ENCODE assay signal across 8 cellular contexts in the genomic region with DNA sequence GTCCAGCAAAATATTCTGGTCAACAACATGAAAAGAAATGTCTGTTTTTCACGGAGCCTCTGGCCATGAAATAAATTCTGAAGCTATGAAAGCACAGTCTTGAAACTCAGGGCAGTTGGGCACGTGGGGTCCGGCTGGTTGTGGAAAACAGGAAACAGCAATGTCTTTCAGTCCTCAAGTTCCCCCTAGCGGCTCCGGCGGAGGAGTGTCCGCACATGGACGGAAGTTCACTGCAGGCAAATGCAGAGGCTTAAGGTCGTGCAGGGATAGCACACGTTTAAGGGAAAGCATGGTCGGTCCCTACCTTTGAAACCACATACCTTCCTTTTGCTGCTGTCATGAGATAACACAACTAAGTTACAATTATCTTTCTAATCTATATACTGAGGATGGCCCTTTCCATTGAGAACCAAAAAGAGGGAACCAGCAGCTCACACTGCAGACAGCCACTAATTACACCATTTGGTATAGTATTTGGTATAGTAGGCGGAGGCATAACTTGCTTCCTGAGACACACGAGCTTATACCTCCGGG. TPM values are rescaled to one million over a fixed set of nuclear protein-coding genes. Genes with fewer than 3 reads are reported as not detected.
DNase-seq lines count a peak whose midpoint lies in the region; ATAC-seq, FAIRE-seq and TF ChIP-seq lines count a peak whose summit lies in the region.

No MANE protein-coding gene starts in this region.

- no peaks in the 10 kb centered on the region for H3K36me3 Mint-ChIP-seq in activated CD4-positive, alpha-beta T cell treated with anti-CD3 and anti-CD28 coated beads for 36 hours (ENCODE audit: low read depth)

- H3K4me3 Mint-ChIP-seq in activated CD4-positive, alpha-beta T cell treated with anti-CD3 and anti-CD28 coated beads for 36 hours, result no peak overlapping the region

- no peaks in the 10 kb centered on the region for H3K9me3 ChIP-seq in HepG2 (ENCODE audit: low read length)

- peaks cover 13% of the 10 kb centered on the region for H3K4me1 ChIP-seq in HepG2 (ENCODE audit: insufficient read depth, low read length)

- TF ChIP-seq RAD21 in HepG2 (CRISPR knock-in tag; IDR thresholded peaks at IDR 0.05), result peak; percentile 98

- BruUV-seq in HepG2 (replicated peaks; lab: Mats Ljungman, UMichigan), result no TSS peak

- no peaks in the 10 kb centered on the region for H3K9me3 Mint-ChIP-seq in activated CD4-positive, alpha-beta T cell treated with anti-CD3 and anti-CD28 coated beads for 36 hours (ENCODE audit: low read depth)

- POLR2A ChIA-PET in BJ (lab: Charles Lee), result no interaction called here
- POLR2A ChIA-PET in activated CD4-positive, alpha-beta T cell treated with anti-CD3 and anti-CD28 coated beads for 36 hours (lab: Charles Lee), result interaction anchor here (0.5 kb wide), 1 partner anchor 54 kb away, joined by 4 read pairs; no protein-coding TSS in a partner anchor
- POLR2A ChIA-PET in HepG2 (lab: Yijun Ruan, JAX), result no interaction called here

- no peaks in the 10 kb centered on the region for H3K79me2 ChIP-seq in HepG2 (ENCODE audit: insufficient read depth, low read length)

- H3K9ac ChIP-seq in HepG2 (ENCODE audit: insufficient read depth, low read depth, low read length), result no peak overlapping the region

- peak; percentile 90 for TF ChIP-seq CTCF in BJ (IDR thresholded peaks at IDR 0.05; ENCODE audit: insufficient read depth, low read depth, low read length)
- TF ChIP-seq CTCF in choroid plexus epithelial cell (conservative IDR thresholded peaks at IDR 0.05; ENCODE audit: low read depth, low read length), result peak; percentile 98
- TF ChIP-seq CTCF in HepG2 (CRISPR knock-in tag; IDR thresholded peaks at IDR 0.05), result peak; percentile 99

- no peaks in the 10 kb centered on the region for H3K27me3 Mint-ChIP-seq in activated CD4-positive, alpha-beta T cell treated with anti-CD3 and anti-CD28 coated beads for 36 hours

- peak; percentile 76 for ATAC-seq in GM19324 (IDR thresholded peaks at IDR 0.05; ENCODE audit: low FRiP score, unreplicated experiment)
- ATAC-seq in HG03442 (IDR thresholded peaks at IDR 0.05; ENCODE audit: unreplicated experiment), result peak; percentile 91
- peak; percentile 93 for ATAC-seq in activated CD4-positive, alpha-beta T cell treated with anti-CD3 and anti-CD28 coated beads for 36 hours
- ATAC-seq in HepG2, result peak; percentile 98

- 8% methylated on average over 14 of the region's 14 CpGs for WGBS in HepG2 (ENCODE audit: low lambda C conversion rate)

- DNase-seq in BJ (ENCODE audit: low read depth) (peak; percentile 38), NCI-H526 (lab: John Stamatoyannopoulos, UW) (peak; percentile 89 to 98), choroid plexus epithelial cell (ENCODE audit: low read depth) (peak; percentile 96), HepG2 (ENCODE audit: low spot score) (peak; percentile 88)
- peak; percentile 89 for DNase-seq in activated CD4-positive, alpha-beta T cell treated with anti-CD3 and anti-CD28 coated beads for 36 hours
- peak; percentile 46 to 58 (median 51) for DNase-seq in stimulated activated CD4-positive, alpha-beta T cell treated with anti-CD3 and anti-CD28 coated beads, TNF-alpha, amount 100 ng/mL, for 1 hour (ENCODE audit: low read depth in 3 of 3, low spot score in 1 of 3)

- peak overlapping the region; percentile 35 for H3K4me2 ChIP-seq in HepG2 (ENCODE audit: low read depth, low read length)

- peaks cover 54% of the 10 kb centered on the region for H3K4me1 Mint-ChIP-seq in activated CD4-positive, alpha-beta T cell treated with anti-CD3 and anti-CD28 coated beads for 36 hours

- TF ChIP-seq POLR2A in HepG2 (IDR thresholded peaks at IDR 0.05; ENCODE audit: insufficient read depth in 1 of 2, low read depth in 2 of 2, low read length in 2 of 2), result no peak

- H3K36me3 ChIP-seq in BJ (ENCODE audit: control insufficient read depth, insufficient read depth, low read length) (0 out of 2 replicates have a peak, but pooled peaks cover 2% of the 10 kb centered on the region), HepG2 (replicated peaks in 1 of 2; ENCODE audit: control insufficient read depth in 1 of 2, insufficient read depth in 2 of 2, low read length in 2 of 2) (peaks cover 1 to 4% of the 10 kb centered on the region in 2 experiments; a peak in 1 of 5 replicates)

- no peak overlapping the region for H3K27ac ChIP-seq in HepG2 (ENCODE audit: extremely low read length, insufficient read depth, low read length)

- H4K20me1 ChIP-seq in HepG2 (ENCODE audit: insufficient read depth, low read length), result no peaks in the 10 kb centered on the region

- no peaks in the 10 kb centered on the region for H3K27me3 ChIP-seq in BJ (ENCODE audit: control insufficient read depth, insufficient read depth, low read length)
- H3K27me3 ChIP-seq in HepG2 (ENCODE audit: control insufficient read depth in 1 of 2, insufficient read depth in 2 of 2, low read length in 2 of 2), result no peaks in the 10 kb centered on the region

- H2AFZ ChIP-seq in HepG2 (ENCODE audit: low read length), result no peak overlapping the region

- in situ Hi-C loops in HepG2 (cut with HindIII; ENCODE audit: extremely low pct_ligation_motif_present, low pct_unique_long_range_greater_than_20kb), result loop anchor here (5.0 to 25.0 kb wide), 2 partner anchors 223 to 608 kb away; no protein-coding TSS in a partner anchor

- H3K4me3 ChIP-seq in BJ (ENCODE audit: low read depth, low read length) (no peak overlapping the region), choroid plexus epithelial cell (ENCODE audit: low read depth, low read length) (no peak overlapping the region), HepG2 (replicated peaks in 1 of 3; ENCODE audit: insufficient read depth in 1 of 3, low read depth in 2 of 3, low read length in 3 of 3) (no peak overlapping the region)

- CTCF ChIA-PET in BJ (lab: Yijun Ruan, JAX), result interaction anchor here (0.6 to 4.3 kb wide), 50 partner anchors 9 to 613 kb away, joined by 3 to 84 read pairs (median 4); no protein-coding TSS in a partner anchor
- CTCF ChIA-PET in activated CD4-positive, alpha-beta T cell treated with anti-CD3 and anti-CD28 coated beads for 36 hours (lab: Charles Lee), result interaction anchor here (0.6 to 4.8 kb wide), 40 partner anchors 13 to 608 kb away, joined by 3 to 31 read pairs (median 4); a partner anchor contains a TSS
- CTCF ChIA-PET in HepG2 (lab: Yijun Ruan, JAX; ENCODE audit: low intra/inter-chr PET ratio, low total read pairs), result interaction anchor here (1.0 to 2.6 kb wide), 7 partner anchors 86 to 607 kb away, joined by 4 to 43 read pairs (median 5); no protein-coding TSS in a partner anchor

- H3K27ac Mint-ChIP-seq in activated CD4-positive, alpha-beta T cell treated with anti-CD3 and anti-CD28 coated beads for 36 hours, result peak overlapping the region; percentile 72

- TF ChIP-seq EP300 in HepG2 (IDR thresholded peaks at IDR 0.05; ENCODE audit: low read depth in 2 of 2, low read length in 2 of 2), result no peak
- no peak for TF ChIP-seq EP300 in HepG2 (CRISPR knock-in tag; IDR thresholded peaks at IDR 0.05; ENCODE audit: borderline replicate concordance)

- FAIRE-seq in HepG2 (lab: Jason Lieb, UNC), result peak; percentile 99

- intact Hi-C loops in activated CD4-positive, alpha-beta T cell treated with anti-CD3 and anti-CD28 coated beads for 36 hours (cut with DNase I, micrococcal nuclease), result loop anchor here (1.0 to 10.0 kb wide), 11 partner anchors 53 to 370 kb away; a partner anchor contains a TSS
- intact Hi-C loops in HepG2 (cut with micrococcal nuclease; ENCODE audit: unreplicated experiment), result loop anchor here (1.0 to 10.0 kb wide), 5 partner anchors 54 to 610 kb away; no protein-coding TSS in a partner anchor

TF ChIP-seq in HepG2, 621 proteins besides CTCF, POLR2A, EP300 and RAD21 (continues in another document):
- TF ChIP-seq, protein P1, sequence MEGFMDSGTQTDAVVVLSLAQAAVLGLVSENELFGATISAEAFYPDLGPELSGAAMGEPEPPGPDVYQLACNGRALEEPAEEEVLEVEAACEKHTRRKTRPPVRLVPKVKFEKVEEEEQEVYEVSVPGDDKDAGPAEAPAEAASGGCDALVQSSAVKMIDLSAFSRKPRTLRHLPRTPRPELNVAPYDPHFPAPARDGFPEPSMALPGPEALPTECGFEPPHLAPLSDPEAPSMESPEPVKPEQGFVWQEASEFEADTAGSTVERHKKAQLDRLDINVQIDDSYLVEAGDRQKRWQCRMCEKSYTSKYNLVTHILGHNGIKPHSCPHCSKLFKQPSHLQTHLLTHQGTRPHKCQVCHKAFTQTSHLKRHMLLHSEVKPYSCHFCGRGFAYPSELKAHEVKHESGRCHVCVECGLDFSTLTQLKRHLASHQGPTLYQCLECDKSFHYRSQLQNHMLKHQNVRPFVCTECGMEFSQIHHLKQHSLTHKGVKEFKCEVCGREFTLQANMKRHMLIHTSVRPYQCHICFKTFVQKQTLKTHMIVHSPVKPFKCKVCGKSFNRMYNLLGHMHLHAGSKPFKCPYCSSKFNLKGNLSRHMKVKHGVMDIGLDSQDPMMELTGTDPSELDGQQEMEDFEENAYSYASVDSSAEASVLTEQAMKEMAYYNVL (CRISPR knock-in tag; IDR thresholded peaks at IDR 0.05; ENCODE audit: borderline replicate concordance), result peak; percentile 43; the same call in 1 of the 2 replicates

RNA-seq across cellular contexts. Expression of a gene that starts 52.5 kb away (rescaled TPM):
- polyA plus RNA-seq in BJ (2011; rRNA removed) (0.12 and 0.21 TPM in 2 replicates), HepG2 (2011; rRNA removed) (1.9 TPM in 2 replicates)
- 0.24 and 0.57 TPM in 2 replicates for polyA minus RNA-seq in BJ (2011; rRNA and poly(A)+ RNA removed)
- 10 to 100 TPM; 38.5 to 49.8 TPM for total RNA-seq in activated CD4-positive, alpha-beta T cell treated with anti-CD3 and anti-CD28 coated beads for 36 hours
- total RNA-seq in HepG2 (2016; rRNA removed; fragmentation: Illumina TruSeq; extraction: Trizol), result 3.3 and 8.0 TPM in 2 replicates
- 4.1 and 4.9 TPM in 2 replicates for total RNA-seq in HepG2 (2016; cell fraction: cytosol; rRNA removed; fragmentation: Illumina TruSeq; extraction: Trizol; ENCODE audit: low read depth)
- total RNA-seq in HepG2 (2016; cell fraction: insoluble cytoplasmic fraction; rRNA removed; fragmentation: Illumina TruSeq; extraction: Trizol), result 2.6 and 7.7 TPM in 2 replicates
- 4.2 TPM in 2 replicates for total RNA-seq in HepG2 (2016; cell fraction: membrane; rRNA removed; fragmentation: Illumina TruSeq; extraction: Trizol)
- total RNA-seq in HepG2 (2016; cell fraction: nucleus; rRNA removed; fragmentation: Illumina TruSeq; extraction: Trizol), result 8.5 and 9.9 TPM in 2 replicates
- polyA plus RNA-seq in HepG2 (2011; cell fraction: cytosol; rRNA removed), result 0.85 and 1.7 TPM in 2 replicates
- polyA plus RNA-seq in HepG2 (2011; cell fraction: nucleus; rRNA removed), result 6.8 and 7.7 TPM in 2 replicates
- polyA plus RNA-seq in HepG2 (2012), result 5.7 and 6.1 TPM in 2 replicates
- polyA plus RNA-seq in HepG2 (2016; cell fraction: cytosol; fragmentation: Illumina TruSeq; extraction: Trizol; ENCODE audit: low read depth), result 0.31 and 0.43 TPM in 2 replicates
- 7.2 and 8.9 TPM in 2 replicates for polyA plus RNA-seq in HepG2 (2016; cell fraction: insoluble cytoplasmic fraction; fragmentation: Illumina TruSeq; extraction: Trizol; ENCODE audit: low read depth)
- 1.2 and 1.4 TPM in 2 replicates for polyA plus RNA-seq in HepG2 (2016; cell fraction: membrane; fragmentation: Illumina TruSeq; extraction: Trizol; ENCODE audit: low read depth)
- polyA plus RNA-seq in HepG2 (2016; cell fraction: nucleus; fragmentation: Illumina TruSeq; extraction: Trizol; ENCODE audit: insufficient read depth, low read depth), result 11.5 and 12.3 TPM in 2 replicates
- 3.3 TPM in 1 of 2 replicates, not detected in the other for polyA minus RNA-seq in HepG2 (2011; rRNA and poly(A)+ RNA removed; ENCODE audit: low replicate concordance)
- polyA minus RNA-seq in HepG2 (2011; cell fraction: cytosol; rRNA and poly(A)+ RNA removed), result 4.3 and 5.8 TPM in 2 replicates
- polyA minus RNA-seq in HepG2 (2011; cell fraction: nucleus; rRNA and poly(A)+ RNA removed), result 7.7 and 8.2 TPM in 2 replicates

Comparison
In these comparisons a context has a peak if more than half of its experiments do, and no peak if none do; other contexts are left out.
1. DNase-seq: peak in every context shown above with its lines; median percentile 96 in choroid plexus epithelial cell; 94 in NCI-H526; 89 in activated CD4-positive, alpha-beta T cell treated with anti-CD3 and anti-CD28 coated beads for 36 hours; 88 in HepG2; 51 in stimulated activated CD4-positive, alpha-beta T cell treated with anti-CD3 and anti-CD28 coated beads, TNF-alpha, amount 100 ng/mL, for 1 hour; 38 in BJ.